Comparison of ENCODE assay signal across 1 cellular context in the genomic region with DNA sequence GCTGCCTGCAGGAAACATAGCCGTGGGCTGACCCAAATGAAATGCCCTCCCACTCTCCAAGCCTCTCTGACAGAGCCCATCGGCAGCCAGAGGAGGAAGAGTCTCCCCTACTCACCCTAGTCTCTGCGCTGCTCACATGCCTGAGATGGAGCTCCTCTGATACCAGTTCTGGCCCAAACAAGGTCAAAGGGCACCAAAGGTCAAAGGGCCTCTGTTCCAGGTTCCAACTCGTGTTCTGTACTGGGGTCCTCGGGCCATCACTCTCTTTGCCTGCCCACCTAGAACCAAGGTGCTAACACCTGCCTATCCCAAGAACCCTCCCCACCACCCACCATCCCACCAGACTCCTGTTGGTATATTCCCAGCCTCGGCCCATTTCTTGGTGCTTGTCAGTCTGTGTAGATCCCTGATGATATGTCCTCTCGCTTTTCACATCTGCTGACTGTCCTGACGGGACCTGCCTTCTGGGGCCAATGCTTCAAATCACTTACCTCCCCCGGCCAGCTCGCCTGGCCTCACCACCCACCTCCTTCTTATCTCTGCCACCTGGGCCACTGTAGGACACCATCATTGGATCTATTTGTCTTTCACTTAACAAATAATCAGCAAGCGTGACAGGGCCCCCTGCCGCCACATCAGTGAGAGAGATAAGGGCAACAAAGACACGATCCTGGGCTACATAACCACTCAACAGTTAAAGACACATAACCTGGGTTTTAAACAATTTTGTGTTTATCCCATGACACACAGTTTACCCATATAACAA.
A peak's percentile ranks its signal among the peaks of the same experiment; 100 is the strongest.
TF ChIP-seq lines count a peak whose summit lies in the region.

No MANE protein-coding gene starts in this region.

TF ChIP-seq in K562, 482 proteins besides CTCF, POLR2A, EP300 and RAD21 (continued from another document):
- TF ChIP-seq IRF2 (CRISPR knock-in tag; IDR thresholded peaks at IDR 0.05), result no peak
- TF ChIP-seq, protein P1, sequence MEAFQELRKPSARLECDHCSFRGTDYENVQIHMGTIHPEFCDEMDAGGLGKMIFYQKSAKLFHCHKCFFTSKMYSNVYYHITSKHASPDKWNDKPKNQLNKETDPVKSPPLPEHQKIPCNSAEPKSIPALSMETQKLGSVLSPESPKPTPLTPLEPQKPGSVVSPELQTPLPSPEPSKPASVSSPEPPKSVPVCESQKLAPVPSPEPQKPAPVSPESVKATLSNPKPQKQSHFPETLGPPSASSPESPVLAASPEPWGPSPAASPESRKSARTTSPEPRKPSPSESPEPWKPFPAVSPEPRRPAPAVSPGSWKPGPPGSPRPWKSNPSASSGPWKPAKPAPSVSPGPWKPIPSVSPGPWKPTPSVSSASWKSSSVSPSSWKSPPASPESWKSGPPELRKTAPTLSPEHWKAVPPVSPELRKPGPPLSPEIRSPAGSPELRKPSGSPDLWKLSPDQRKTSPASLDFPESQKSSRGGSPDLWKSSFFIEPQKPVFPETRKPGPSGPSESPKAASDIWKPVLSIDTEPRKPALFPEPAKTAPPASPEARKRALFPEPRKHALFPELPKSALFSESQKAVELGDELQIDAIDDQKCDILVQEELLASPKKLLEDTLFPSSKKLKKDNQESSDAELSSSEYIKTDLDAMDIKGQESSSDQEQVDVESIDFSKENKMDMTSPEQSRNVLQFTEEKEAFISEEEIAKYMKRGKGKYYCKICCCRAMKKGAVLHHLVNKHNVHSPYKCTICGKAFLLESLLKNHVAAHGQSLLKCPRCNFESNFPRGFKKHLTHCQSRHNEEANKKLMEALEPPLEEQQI (IDR thresholded peaks at IDR 0.05), result no peak
- TF ChIP-seq EWSR1 (IDR thresholded peaks at IDR 0.05; ENCODE audit: borderline replicate concordance, low read depth, partially characterized antibody), result no peak
- peak; percentile 62 for TF ChIP-seq CBFA2T3 (IDR thresholded peaks at IDR 0.05)
- TF ChIP-seq NR2C2 (CRISPR knock-in tag; IDR thresholded peaks at IDR 0.05), result no peak
- TF ChIP-seq NR2C2 (tag; IDR thresholded peaks at IDR 0.05), result peak; percentile 65; the same call in 1 of the 2 replicates
- peak; percentile 42; the same call in 1 of the 2 replicates for TF ChIP-seq TEAD4 (IDR thresholded peaks at IDR 0.05; ENCODE audit: low read length)
- no peak for TF ChIP-seq TEAD4 (CRISPR knock-in tag; IDR thresholded peaks at IDR 0.05; ENCODE audit: borderline replicate concordance)
- no peak for TF ChIP-seq ZNF586 (CRISPR knock-in tag; conservative IDR thresholded peaks at IDR 0.05)
- TF ChIP-seq ZNF184 (CRISPR knock-in tag; IDR thresholded peaks at IDR 0.05), result no peak
- no peak for TF ChIP-seq MEF2D (tag; conservative IDR thresholded peaks at IDR 0.05; ENCODE audit: low read depth)
- TF ChIP-seq, protein P2, sequence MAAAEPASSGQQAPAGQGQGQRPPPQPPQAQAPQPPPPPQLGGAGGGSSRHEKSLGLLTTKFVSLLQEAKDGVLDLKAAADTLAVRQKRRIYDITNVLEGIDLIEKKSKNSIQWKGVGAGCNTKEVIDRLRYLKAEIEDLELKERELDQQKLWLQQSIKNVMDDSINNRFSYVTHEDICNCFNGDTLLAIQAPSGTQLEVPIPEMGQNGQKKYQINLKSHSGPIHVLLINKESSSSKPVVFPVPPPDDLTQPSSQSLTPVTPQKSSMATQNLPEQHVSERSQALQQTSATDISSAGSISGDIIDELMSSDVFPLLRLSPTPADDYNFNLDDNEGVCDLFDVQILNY (CRISPR knock-in tag; IDR thresholded peaks at IDR 0.05), result no peak
- TF ChIP-seq ZNF140 (CRISPR knock-in tag; IDR thresholded peaks at IDR 0.05), result no peak
